In the genomic region with DNA sequence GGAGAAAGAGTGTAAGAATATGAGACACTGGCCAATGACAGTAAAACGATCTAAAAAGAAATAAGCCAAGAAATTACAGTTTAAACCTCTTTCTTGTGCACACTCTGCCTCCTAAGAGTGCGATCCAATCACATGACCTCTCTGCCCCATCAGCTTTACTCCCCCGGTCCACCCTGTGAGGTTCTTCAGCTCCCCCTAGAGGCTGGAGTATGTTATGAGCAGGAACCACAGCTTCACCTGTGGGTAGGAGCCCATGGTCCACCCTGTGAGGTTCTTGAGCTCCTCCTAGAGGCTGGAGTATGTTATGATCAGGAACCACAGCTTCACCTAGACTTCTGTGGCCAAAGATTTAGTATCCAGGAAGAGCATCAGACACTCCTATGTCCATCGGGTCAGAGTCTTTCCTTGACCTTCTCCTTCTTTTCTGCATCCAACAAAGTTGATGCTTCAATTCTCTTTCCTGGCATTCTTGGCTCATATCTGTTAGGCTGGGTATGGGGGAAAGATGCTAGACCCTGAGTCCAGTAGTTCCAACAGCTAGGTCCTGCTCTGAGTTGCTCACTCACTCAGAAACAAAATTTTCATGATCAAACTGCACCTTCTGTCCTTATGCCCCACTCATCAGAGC, we compare ENCODE assay signal across 8 cellular contexts.
A peak's percentile ranks its signal among the peaks of the same experiment; 100 is the strongest.
DNase-seq lines count a peak whose midpoint lies in the region; TF ChIP-seq lines count a peak whose summit lies in the region.

No MANE protein-coding gene starts in this region.

- H3K4me3 ChIP-seq in HAP-1 (no peak overlapping the region), OCI-LY3 (ENCODE audit: low read length) (peak overlapping the region; percentile 59), iPS DF 6.9 (ENCODE audit: low read length) (no peak overlapping the region)

- H3K9me3 ChIP-seq in HAP-1 (no peaks in the 10 kb centered on the region), OCI-LY3 (ENCODE audit: insufficient read depth, low read length) (no peaks in the 10 kb centered on the region), iPS DF 6.9 (ENCODE audit: control insufficient read depth, insufficient read depth, low read length) (no peaks in the 10 kb centered on the region)

- in situ Hi-C loops in HAP-1 (cut with MboI; ENCODE audit: low sequenced_read_pairs), result loop anchor here (5.0 kb wide), 1 partner anchor 214 kb away; no protein-coding TSS in a partner anchor

- H3K4me1 ChIP-seq in HAP-1 (0 out of 2 replicates have a peak, but pooled peaks cover 2% of the 10 kb centered on the region), OCI-LY3 (ENCODE audit: low read length) (peaks cover 17% of the 10 kb centered on the region), iPS DF 6.9 (ENCODE audit: control insufficient read depth, insufficient read depth, low read length) (no peaks in the 10 kb centered on the region)

- no peaks in the 10 kb centered on the region for H3K36me3 ChIP-seq in HAP-1 (replicated peaks)
- no peaks in the 10 kb centered on the region for H3K36me3 ChIP-seq in OCI-LY3 (replicated peaks; ENCODE audit: low read depth, low read length)
- H3K36me3 ChIP-seq in iPS DF 6.9 (ENCODE audit: control insufficient read depth, insufficient read depth, low read length), result no peaks in the 10 kb centered on the region

- peak overlapping the region; percentile 96 for H2AFZ ChIP-seq in OCI-LY3 (ENCODE audit: low read depth, low read length)

- peak; percentile 99 for TF ChIP-seq CTCF in OCI-LY3 (IDR thresholded peaks at IDR 0.05; ENCODE audit: low read depth, low read length)

- H3K27me3 ChIP-seq in HAP-1 (ENCODE audit: low read depth) (no peaks in the 10 kb centered on the region; the same call in 1 of the 2 replicates), OCI-LY3 (ENCODE audit: low read depth, low read length) (no peaks in the 10 kb centered on the region), iPS DF 6.9 (ENCODE audit: control insufficient read depth, insufficient read depth, low read length) (no peaks in the 10 kb centered on the region)

- peak overlapping the region; percentile 10; the same call in 1 of the 2 replicates for H3K27ac ChIP-seq in OCI-LY3 (ENCODE audit: low read length)
- no peak overlapping the region for H3K27ac ChIP-seq in iPS DF 6.9 (ENCODE audit: low read length)

- H4K20me1 ChIP-seq in OCI-LY3 (ENCODE audit: insufficient read depth, low read length), result no peaks in the 10 kb centered on the region

- no CpG with 5 or more reads among the region's 4 CpGs for WGBS in iPS DF 6.9 (ENCODE audit: insufficient coverage, insufficient read length)

- peak overlapping the region; percentile 64 for H3K4me2 ChIP-seq in OCI-LY3 (ENCODE audit: low read length)

- DNase-seq in activated naive CD4-positive, alpha-beta T cell treated with Interleukin-2 at 50 U/mL for 16 hours, result peak; percentile 21
- DNase-seq in activated naive CD4-positive, alpha-beta T cell (lab: John Stamatoyannopoulos, UW), result no peak
- DNase-seq in HAP-1 (ENCODE audit: low spot score in 2 of 2) (peak; percentile 91 to 93), LHCN-M2 (ENCODE audit: low read depth) (peak; percentile 83), amniotic epithelial cell (ENCODE audit: low read depth) (peak; percentile 80), iPS DF 6.9 (ENCODE audit: low read depth, low spot score) (peak; percentile 91)
- peak; percentile 2 for DNase-seq in stimulated activated CD4-positive, alpha-beta T cell treated with anti-CD3 and anti-CD28 coated beads, Interleukin-1b, Interleukin-23, amount 100 ng/mL, for 4 hours (ENCODE audit: low read depth in 2 of 2)

- no peaks in the 10 kb centered on the region for H3K79me2 ChIP-seq in OCI-LY3 (ENCODE audit: low read length)

- peak overlapping the region; percentile 40 for H3K9ac ChIP-seq in OCI-LY3 (ENCODE audit: low read length)

Comparison
In these comparisons a context has a peak if more than half of its experiments do, and no peak if none do; other contexts are left out.
1. DNase-seq: peak in activated naive CD4-positive, alpha-beta T cell treated with Interleukin-2 at 50 U/mL for 16 hours (single experiment), HAP-1 (2 of 2), LHCN-M2 (single experiment), amniotic epithelial cell (single experiment), iPS DF 6.9 (single experiment) and stimulated activated CD4-positive, alpha-beta T cell treated with anti-CD3 and anti-CD28 coated beads, Interleukin-1b, Interleukin-23, amount 100 ng/mL, for 4 hours (2 of 2); none in activated naive CD4-positive, alpha-beta T cell (0 of 4).